8 cellular contexts compared by ENCODE assay signal in genomic region chr7:44796034-44796503, GRCh38. TPM values are rescaled to one million over a fixed set of nuclear protein-coding genes. Genes with fewer than 3 reads are reported as not detected.
A peak's percentile ranks its signal among the peaks of the same experiment; 100 is the strongest.
DNase-seq lines count a peak whose midpoint lies in the region; ATAC-seq and TF ChIP-seq lines count a peak whose summit lies in the region.

No MANE protein-coding gene starts in this region.

- intact Hi-C loops in heart left ventricle (cut with DNase I): loop anchor here in 9 of 10 donors (2.0 to 5.0 kb wide), 7 partner anchors 46 to 189 kb away; partner anchors contain the start of genes ZMIZ2 (in 6 of the 9), H2AZ2 (in 3 of the 9) and OGDH (in 2 of the 9)

- H3K27ac Mint-ChIP-seq in activated CD8-positive, alpha-beta memory T cell treated with anti-CD3 and anti-CD28 coated beads, Interleukin-2, amount 10 ng/mL, durations not matched to agents 7 days and 5 days: peak overlapping the region; percentile 99
- peak overlapping the region; percentile 97 for H3K27ac Mint-ChIP-seq in activated naive CD4-positive, alpha-beta T cell treated with anti-CD3 and anti-CD28 coated beads, Interleukin-2, amount 50 U/mL, for 24 hours

- H3K4me1 Mint-ChIP-seq in activated CD8-positive, alpha-beta memory T cell treated with anti-CD3 and anti-CD28 coated beads, Interleukin-2, amount 10 ng/mL, durations not matched to agents 7 days and 5 days: peaks cover 30% of the 10 kb centered on the region
- H3K4me1 Mint-ChIP-seq in activated naive CD4-positive, alpha-beta T cell treated with anti-CD3 and anti-CD28 coated beads, Interleukin-2, amount 50 U/mL, for 24 hours: peaks cover 26% of the 10 kb centered on the region

- in situ Hi-C loops in GM13976 (cut with MboI; ENCODE audit: low sequenced_read_pairs, unreplicated experiment): no loop called here

- peak overlapping the region; percentile 50 for H3K9ac ChIP-seq in rectal smooth muscle tissue (ENCODE audit: low read length)

- peaks cover 32% of the 10 kb centered on the region for H3K36me3 Mint-ChIP-seq in activated CD8-positive, alpha-beta memory T cell treated with anti-CD3 and anti-CD28 coated beads, Interleukin-2, amount 10 ng/mL, durations not matched to agents 7 days and 5 days
- peaks cover 24% of the 10 kb centered on the region for H3K36me3 Mint-ChIP-seq in activated naive CD4-positive, alpha-beta T cell treated with anti-CD3 and anti-CD28 coated beads, Interleukin-2, amount 50 U/mL, for 24 hours

- no peaks in the 10 kb centered on the region for H3K27me3 Mint-ChIP-seq in activated CD8-positive, alpha-beta memory T cell treated with anti-CD3 and anti-CD28 coated beads, Interleukin-2, amount 10 ng/mL, durations not matched to agents 7 days and 5 days
- H3K27me3 Mint-ChIP-seq in activated naive CD4-positive, alpha-beta T cell treated with anti-CD3 and anti-CD28 coated beads, Interleukin-2, amount 50 U/mL, for 24 hours: no peaks in the 10 kb centered on the region

- H3K4me3 ChIP-seq in heart left ventricle (peak overlapping the region; percentile 60 to 97 (median 80)), rectal smooth muscle tissue (ENCODE audit: low read length) (peak overlapping the region; percentile 74)

- no peak for TF ChIP-seq CTCF in heart left ventricle (IDR thresholded peaks at IDR 0.05)
- no peak for TF ChIP-seq CTCF in GM13976 (IDR thresholded peaks at IDR 0.05; ENCODE audit: borderline replicate concordance, control extremely low read depth, extremely low read depth, insufficient read depth, missing control alignments)

- no peaks in the 10 kb centered on the region for H3K9me3 ChIP-seq in heart left ventricle

- peaks cover 7 to 35% (median 23%) of the 10 kb centered on the region in 12 donors for H3K4me1 ChIP-seq in heart left ventricle
- H3K4me1 ChIP-seq in rectal smooth muscle tissue (ENCODE audit: control insufficient read depth, insufficient read depth, low read length): peaks cover 11% of the 10 kb centered on the region

- ATAC-seq in activated CD8-positive, alpha-beta memory T cell treated with anti-CD3 and anti-CD28 coated beads, Interleukin-2, amount 10 ng/mL, durations not matched to agents 7 days and 5 days: peak; percentile 21
- ATAC-seq in HG02610 (IDR thresholded peaks at IDR 0.05; ENCODE audit: unreplicated experiment): peak; percentile 14
- peak in 2 of 4 donors; percentile 7 to 18 for ATAC-seq in heart left ventricle

- H3K36me3 ChIP-seq in heart left ventricle: peaks cover 3 to 30% (median 25%) of the 10 kb centered on the region in 9 donors
- peaks cover 11% of the 10 kb centered on the region for H3K36me3 ChIP-seq in rectal smooth muscle tissue (ENCODE audit: control insufficient read depth, insufficient read depth, low read length)

- peak overlapping the region; percentile 36 to 100 (median 98) for H3K27ac ChIP-seq in heart left ventricle
- peak overlapping the region; percentile 99 for H3K27ac ChIP-seq in rectal smooth muscle tissue (ENCODE audit: low read depth, low read length)

- TF ChIP-seq POLR2A in heart left ventricle (IDR thresholded peaks at IDR 0.05): no peak

- H3K27me3 ChIP-seq in heart left ventricle: no peaks in the 10 kb centered on the region
- H3K27me3 ChIP-seq in rectal smooth muscle tissue (ENCODE audit: control insufficient read depth, insufficient read depth, low read length): no peaks in the 10 kb centered on the region

- peak overlapping the region; percentile 93 for H3K4me3 Mint-ChIP-seq in activated CD8-positive, alpha-beta memory T cell treated with anti-CD3 and anti-CD28 coated beads, Interleukin-2, amount 10 ng/mL, durations not matched to agents 7 days and 5 days
- H3K4me3 Mint-ChIP-seq in activated naive CD4-positive, alpha-beta T cell treated with anti-CD3 and anti-CD28 coated beads, Interleukin-2, amount 50 U/mL, for 24 hours: peak overlapping the region; percentile 100

- H3K9me3 Mint-ChIP-seq in activated CD8-positive, alpha-beta memory T cell treated with anti-CD3 and anti-CD28 coated beads, Interleukin-2, amount 10 ng/mL, durations not matched to agents 7 days and 5 days (ENCODE audit: low read depth): no peaks in the 10 kb centered on the region
- H3K9me3 Mint-ChIP-seq in activated naive CD4-positive, alpha-beta T cell treated with anti-CD3 and anti-CD28 coated beads, Interleukin-2, amount 50 U/mL, for 24 hours: no peaks in the 10 kb centered on the region

- WGBS in heart left ventricle, 4 donors: 0 to 1% (median 1%) methylated on average over 12 to 59 of the region's 59 CpGs

- CTCF ChIA-PET in activated CD8-positive, alpha-beta memory T cell treated with anti-CD3 and anti-CD28 coated beads, Interleukin-2, amount 10 ng/mL, durations not matched to agents 7 days and 5 days (lab: Charles Lee): no interaction called here

- no peak for DNase-seq in activated CD8-positive, alpha-beta memory T cell treated with anti-CD3 and anti-CD28 coated beads, Interleukin-2, amount 10 ng/mL, durations not matched to agents 7 days and 5 days
- DNase-seq in activated CD8-positive, alpha-beta memory T cell treated with anti-CD3 and anti-CD28 coated beads for 24 hours: no peak
- peak; percentile 66 for DNase-seq in NCI-H1694 (lab: John Stamatoyannopoulos, UW)
- no peak for DNase-seq in heart left ventricle
- DNase-seq in GM13976 (ENCODE audit: low spot score): no peak

RNA-seq across cellular contexts. Expression of gene PPIA, which starts 0.4 kb away (rescaled TPM):
- 1,000 to 10,000 TPM; 1,935 to 2,367 TPM for total RNA-seq in activated CD8-positive, alpha-beta memory T cell treated with anti-CD3 and anti-CD28 coated beads, Interleukin-2, amount 10 ng/mL, durations not matched to agents 7 days and 5 days
- total RNA-seq in heart left ventricle: 100 to 1,000 TPM; 327 to 924 (median 571) TPM
- polyA plus RNA-seq in heart left ventricle: 1,000 to 10,000 TPM; 1,197 to 3,804 TPM

RNA-seq across cellular contexts. Expression of gene ZMIZ2, which starts 47.4 kb away (rescaled TPM):
- 100 to 1,000 TPM; 103 to 120 TPM for total RNA-seq in activated CD8-positive, alpha-beta memory T cell treated with anti-CD3 and anti-CD28 coated beads, Interleukin-2, amount 10 ng/mL, durations not matched to agents 7 days and 5 days
- total RNA-seq in heart left ventricle: 10 to 100 TPM; 18.5 to 71.5 (median 46.5) TPM
- 10 to 100 TPM; 44.4 to 45.7 TPM for polyA plus RNA-seq in heart left ventricle

RNA-seq across cellular contexts. Expression of gene H2AZ2, which starts 51.8 kb away (rescaled TPM):
- total RNA-seq in activated CD8-positive, alpha-beta memory T cell treated with anti-CD3 and anti-CD28 coated beads, Interleukin-2, amount 10 ng/mL, durations not matched to agents 7 days and 5 days: 100 to 1,000 TPM; 302 to 331 TPM
- total RNA-seq in heart left ventricle: 100 to 1,000 TPM; 188 to 274 (median 224) TPM
- polyA plus RNA-seq in heart left ventricle: 100 to 1,000 TPM; 161 to 179 TPM
